Comparison of ENCODE assay signal across 15 cellular contexts in the genomic region with DNA sequence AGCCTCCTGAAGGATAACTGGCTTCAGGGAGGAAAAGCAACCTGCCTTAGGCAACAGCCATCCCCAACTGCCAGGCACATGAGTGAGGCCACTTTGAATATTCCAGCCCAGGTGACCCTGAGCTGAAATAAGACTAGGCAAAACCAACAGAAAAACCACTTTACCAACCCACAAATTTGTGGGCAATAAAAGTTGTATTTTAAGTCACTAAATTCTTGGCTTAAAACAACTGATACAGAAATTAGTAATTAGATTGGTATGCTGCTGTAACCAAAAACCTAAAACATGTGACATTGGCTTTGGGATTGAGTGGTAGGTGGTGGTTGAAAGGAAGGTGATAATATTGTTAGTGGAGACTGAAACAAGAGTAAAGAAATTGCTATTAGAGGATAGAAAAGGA. TPM values are rescaled to one million over a fixed set of nuclear protein-coding genes. Genes with fewer than 3 reads are reported as not detected.
DNase-seq lines count a peak whose midpoint lies in the region; TF ChIP-seq lines count a peak whose summit lies in the region.
"Had no signal": no experiment of that assay in that cellular context is flagged by ENCODE, and none has a peak within 500 bp of the region (broad histone marks: within the 10 kb centered on the region; RNA-seq: fewer than 3 reads in every experiment).

No MANE protein-coding gene starts in this region.

- H3K27ac Mint-ChIP-seq in mesothelial cell of epicardium, result no peak overlapping the region
- H3K27ac Mint-ChIP-seq: activated naive CD8-positive, alpha-beta T cell treated with anti-CD3 and anti-CD28 coated beads for 36 hours had no signal

- no peak for TF ChIP-seq CTCF in GM13976 (IDR thresholded peaks at IDR 0.05; ENCODE audit: borderline replicate concordance, control extremely low read depth, extremely low read depth, insufficient read depth, missing control alignments)
- no peak for TF ChIP-seq CTCF in mesothelial cell of epicardium (IDR thresholded peaks at IDR 0.05; ENCODE audit: unreplicated experiment)

- no peaks in the 10 kb centered on the region for H3K36me3 Mint-ChIP-seq in mesothelial cell of epicardium
- H3K36me3 Mint-ChIP-seq: activated naive CD8-positive, alpha-beta T cell treated with anti-CD3 and anti-CD28 coated beads for 36 hours had no signal

- no peaks in the 10 kb centered on the region for H3K4me1 Mint-ChIP-seq in mesothelial cell of epicardium

- H3K9me3 Mint-ChIP-seq in mesothelial cell of epicardium, result peaks cover 8% of the 10 kb centered on the region
- H3K9me3 Mint-ChIP-seq: activated naive CD8-positive, alpha-beta T cell treated with anti-CD3 and anti-CD28 coated beads for 36 hours had no signal

- in situ Hi-C loops in GM13976 (cut with MboI; ENCODE audit: low sequenced_read_pairs, unreplicated experiment), result no loop called here

- DNase-seq in EH (ENCODE audit: low read depth), result peak; percentile 15
- peak; percentile 54 for DNase-seq in HT1080 (ENCODE audit: low read depth)
- DNase-seq in astrocyte of the hippocampus (ENCODE audit: low read depth, low spot score), result peak; percentile 68
- peak; percentile 30 for DNase-seq in non-pigmented ciliary epithelial cell (ENCODE audit: low read depth)
- no peak for DNase-seq in stimulated activated CD8-positive, alpha-beta memory T cell treated with anti-CD3 and anti-CD28 coated beads, Interleukin-4, amount 100 ng/mL, for 48 hours
- no peak for DNase-seq in GM13976 (ENCODE audit: low spot score)
- DNase-seq in mesothelial cell of epicardium (ENCODE audit: low spot score in 2 of 2, unreplicated experiment in 2 of 2), result no peak
- DNase-seq: activated naive CD8-positive, alpha-beta T cell treated with anti-CD3 and anti-CD28 coated beads for 36 hours; caudate nucleus; DND-41; erythroblast; left ventricle myocardium inferior; NCI-H1417; NCI-H748 treated with DMSO at 0.1 percent for 48 hours; T1000 had no signal

- H3K4me3 Mint-ChIP-seq in mesothelial cell of epicardium, result no peak overlapping the region
- H3K4me3 Mint-ChIP-seq: activated naive CD8-positive, alpha-beta T cell treated with anti-CD3 and anti-CD28 coated beads for 36 hours had no signal

- H3K27me3 Mint-ChIP-seq in mesothelial cell of epicardium (ENCODE audit: low read depth), result no peaks in the 10 kb centered on the region
- H3K27me3 Mint-ChIP-seq: activated naive CD8-positive, alpha-beta T cell treated with anti-CD3 and anti-CD28 coated beads for 36 hours had no signal

RNA-seq across cellular contexts. Expression of gene ABCB4, which starts 39.9 kb away (rescaled TPM):
- 0.42 and 1.1 TPM in 2 replicates for total RNA-seq in HT1080 (2014; rRNA removed; shearing (Covaris generic))
- 0.01 TPM in 1 of 2 replicates, not detected in the other for polyA plus RNA-seq in HT1080 (2015; cell fraction: cytosol; rRNA removed)
- 0.02 TPM in 1 of 2 replicates, not detected in the other for polyA plus RNA-seq in HT1080 (2015; cell fraction: nucleus; rRNA removed)
- 2.1 to 2.3 TPM (median 2.3 TPM) in 3 replicates for total RNA-seq in mesothelial cell of epicardium

Comparison
In these comparisons a context has a peak if more than half of its experiments do, and no peak if none do; other contexts are left out.
1. DNase-seq: peak in EH (single experiment), HT1080 (single experiment), astrocyte of the hippocampus (single experiment) and non-pigmented ciliary epithelial cell (single experiment); none in stimulated activated CD8-positive, alpha-beta memory T cell treated with anti-CD3 and anti-CD28 coated beads, Interleukin-4, amount 100 ng/mL, for 48 hours (single experiment), GM13976 (single experiment) and mesothelial cell of epicardium (0 of 2).